ENCODE assay signal across 21 cellular contexts in the genomic region with DNA sequence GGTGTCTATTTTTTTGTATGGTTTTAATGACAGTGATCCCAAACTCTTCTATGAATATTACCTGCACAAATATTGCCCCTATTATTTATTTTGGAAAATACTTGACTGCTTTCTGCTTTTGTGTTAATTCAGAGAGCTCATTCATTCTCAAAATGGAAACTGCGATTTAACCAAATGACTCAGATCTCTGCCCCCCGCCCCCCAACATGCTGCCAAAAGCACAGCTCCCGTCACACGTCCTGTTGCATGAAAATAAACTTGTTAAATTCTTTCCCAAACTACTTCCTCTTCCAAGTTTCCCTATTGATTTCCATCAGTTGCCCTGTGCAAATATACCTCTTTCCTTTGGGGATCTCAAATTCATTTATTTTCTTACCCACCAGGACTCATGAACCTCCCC.
"Had no signal": no experiment of that assay in that cellular context is flagged by ENCODE, and none has a peak within 500 bp of the region (broad histone marks: within the 10 kb centered on the region; RNA-seq: fewer than 3 reads in every experiment).

No MANE protein-coding gene starts in this region.

- H3K4me1 Mint-ChIP-seq: activated CD4-positive, alpha-beta T cell treated with anti-CD3 and anti-CD28 coated beads, Interleukin-2, amount 10 ng/mL, durations not matched to agents 7 days and 5 days; activated T-helper 17 cell treated with anti-CD3 and anti-CD28 coated beads, Interleukin-2, amount 50 U/mL, for 72 hours; central memory CD8-positive, alpha-beta T cell; naive thymus-derived CD8-positive, alpha-beta T cell had no signal

- H3K27me3 Mint-ChIP-seq: activated CD4-positive, alpha-beta T cell treated with anti-CD3 and anti-CD28 coated beads, Interleukin-2, amount 10 ng/mL, durations not matched to agents 7 days and 5 days; activated T-helper 17 cell treated with anti-CD3 and anti-CD28 coated beads, Interleukin-2, amount 50 U/mL, for 72 hours had no signal

- H3K9me3 Mint-ChIP-seq: activated CD4-positive, alpha-beta T cell treated with anti-CD3 and anti-CD28 coated beads, Interleukin-2, amount 10 ng/mL, durations not matched to agents 7 days and 5 days; activated T-cell treated with anti-CD3 and anti-CD28 coated beads, Interleukin-2, amount 50 U/mL, for 4 hours; activated T-helper 17 cell treated with anti-CD3 and anti-CD28 coated beads, Interleukin-2, amount 50 U/mL, for 72 hours; central memory CD8-positive, alpha-beta T cell; dendritic cell treated with granulocyte-macrophage colony-stimulating factor and Interleukin-4, amounts not matched to agents 40 ng/mL and 50 ng/mL, for 4 days; naive thymus-derived CD8-positive, alpha-beta T cell; T-helper 2 cell treated with Interferon-gamma antibody and Interleukin-4, amounts not matched to agents 5 μg/mL and 100 μg/mL, for 36 hours had no signal

- H3K27ac Mint-ChIP-seq: activated CD4-positive, alpha-beta T cell treated with anti-CD3 and anti-CD28 coated beads, Interleukin-2, amount 10 ng/mL, durations not matched to agents 7 days and 5 days; activated naive CD8-positive, alpha-beta T cell; activated T-helper 17 cell treated with anti-CD3 and anti-CD28 coated beads, Interleukin-2, amount 50 U/mL, for 72 hours; dendritic cell treated with granulocyte-macrophage colony-stimulating factor and Interleukin-4, amounts not matched to agents 40 ng/mL and 50 ng/mL, for 4 days; naive thymus-derived CD8-positive, alpha-beta T cell; T-helper 2 cell treated with Interferon-gamma antibody and Interleukin-4, amounts not matched to agents 5 μg/mL and 100 μg/mL, for 36 hours had no signal

- ATAC-seq: activated T-cell treated with anti-CD3 and anti-CD28 coated beads, Interleukin-2, amount 50 U/mL, for 4 hours; activated T-helper 17 cell treated with anti-CD3 and anti-CD28 coated beads, Interleukin-2, amount 50 U/mL, for 72 hours; left lung; lower lobe of right lung; naive thymus-derived CD8-positive, alpha-beta T cell; right cardiac atrium; stimulated activated naive CD8-positive, alpha-beta T cell treated with anti-CD3 and anti-CD28 coated beads, Interleukin-15, Interleukin-2, amounts not matched to agents 100 U/mL and 50 U/mL, for 24 hours had no signal

- H3K4me3 ChIP-seq: esophagus squamous epithelium, left lung, lower lobe of right lung, thoracic aorta had no signal

- DNase-seq: activated CD4-positive, alpha-beta T cell treated with anti-CD3 and anti-CD28 coated beads, Interleukin-2, amount 10 ng/mL, durations not matched to agents 7 days and 5 days; activated T-cell treated with anti-CD3 and anti-CD28 coated beads, Interleukin-2, amount 50 U/mL, for 4 hours; anterior cingulate cortex; effector CD8-positive, alpha-beta T cell; esophagus squamous epithelium; foreskin melanocyte; kidney glomerular epithelial cell; left lung; lower lobe of right lung; mesenchymal stem cell; naive thymus-derived CD8-positive, alpha-beta T cell; right cardiac atrium; stimulated activated naive CD8-positive, alpha-beta T cell treated with anti-CD3 and anti-CD28 coated beads, Interleukin-15, Interleukin-2, amounts not matched to agents 100 U/mL and 50 U/mL, for 24 hours; T-helper 1 cell; trophoblast cell had no signal

- H3K4me3 Mint-ChIP-seq: activated CD4-positive, alpha-beta T cell treated with anti-CD3 and anti-CD28 coated beads, Interleukin-2, amount 10 ng/mL, durations not matched to agents 7 days and 5 days; activated naive CD8-positive, alpha-beta T cell; activated T-cell treated with anti-CD3 and anti-CD28 coated beads, Interleukin-2, amount 50 U/mL, for 4 hours; activated T-helper 17 cell treated with anti-CD3 and anti-CD28 coated beads, Interleukin-2, amount 50 U/mL, for 72 hours; central memory CD8-positive, alpha-beta T cell; dendritic cell treated with granulocyte-macrophage colony-stimulating factor and Interleukin-4, amounts not matched to agents 40 ng/mL and 50 ng/mL, for 4 days; naive thymus-derived CD8-positive, alpha-beta T cell; T-helper 2 cell treated with Interferon-gamma antibody and Interleukin-4, amounts not matched to agents 5 μg/mL and 100 μg/mL, for 36 hours had no signal

- H3K36me3 Mint-ChIP-seq: activated naive CD8-positive, alpha-beta T cell; naive thymus-derived CD8-positive, alpha-beta T cell had no signal
